10 cellular contexts compared by ENCODE assay signal in genomic region chr17:82645516-82645915, GRCh38. TPM values are rescaled to one million over a fixed set of nuclear protein-coding genes. Genes with fewer than 3 reads are reported as not detected.
DNase-seq lines count a peak whose midpoint lies in the region; ATAC-seq and TF ChIP-seq lines count a peak whose summit lies in the region.
"Had no signal": no experiment of that assay in that cellular context is flagged by ENCODE, and none has a peak within 500 bp of the region (broad histone marks: within the 10 kb centered on the region; RNA-seq: fewer than 3 reads in every experiment).

No MANE protein-coding gene starts in this region.

- CTCF ChIA-PET in activated CD4-positive, alpha-beta T cell treated with anti-CD3 and anti-CD28 coated beads, Interleukin-2, amount 10 ng/mL, durations not matched to agents 7 days and 5 days (lab: Charles Lee): no interaction called here
- CTCF ChIA-PET in OCI-LY7 (lab: Charles Lee; ENCODE audit: unreplicated experiment): no interaction called here

- H4K8ac ChIP-seq in trophoblast cell (ENCODE audit: low read depth, low read length): no peak overlapping the region

- H2AFZ ChIP-seq in OCI-LY7 (ENCODE audit: low read length) (no peak overlapping the region), trophoblast cell (ENCODE audit: insufficient read depth, low read length, poor library complexity) (no peak overlapping the region)

- no peaks in the 10 kb centered on the region for H3K27me3 Mint-ChIP-seq in activated CD4-positive, alpha-beta T cell treated with anti-CD3 and anti-CD28 coated beads, Interleukin-2, amount 10 ng/mL, durations not matched to agents 7 days and 5 days
- H3K27me3 Mint-ChIP-seq in chondrocyte (ENCODE audit: low read depth): no peaks in the 10 kb centered on the region

- H3K27ac Mint-ChIP-seq in activated CD4-positive, alpha-beta T cell treated with anti-CD3 and anti-CD28 coated beads, Interleukin-2, amount 10 ng/mL, durations not matched to agents 7 days and 5 days: no peak overlapping the region
- peak overlapping the region; percentile 6 for H3K27ac Mint-ChIP-seq in chondrocyte (ENCODE audit: unreplicated experiment)

- H3K27me3 ChIP-seq in trophoblast cell (ENCODE audit: insufficient read depth, low read length): no peaks in the 10 kb centered on the region
- H3K27me3 ChIP-seq: cardiac muscle cell had no signal

- H3K4me1 Mint-ChIP-seq in activated CD4-positive, alpha-beta T cell treated with anti-CD3 and anti-CD28 coated beads, Interleukin-2, amount 10 ng/mL, durations not matched to agents 7 days and 5 days: peaks cover 22% of the 10 kb centered on the region
- H3K4me1 Mint-ChIP-seq in chondrocyte (ENCODE audit: low read depth): peaks cover 21% of the 10 kb centered on the region

- H3K4me3 Mint-ChIP-seq in activated CD4-positive, alpha-beta T cell treated with anti-CD3 and anti-CD28 coated beads, Interleukin-2, amount 10 ng/mL, durations not matched to agents 7 days and 5 days: peak overlapping the region; percentile 81
- peak overlapping the region; percentile 36 for H3K4me3 Mint-ChIP-seq in chondrocyte (ENCODE audit: unreplicated experiment)

- no peak overlapping the region for H2BK5ac ChIP-seq in trophoblast cell (ENCODE audit: low read depth, low read length, poor library complexity)

- no TSS peak for BruUV-seq in OCI-LY7 (replicated peaks; lab: Mats Ljungman, UMichigan)

- H4K91ac ChIP-seq in trophoblast cell (ENCODE audit: low read depth, low read length): no peak overlapping the region

- H3K27ac ChIP-seq in OCI-LY7 (ENCODE audit: low read depth, low read length, poor library complexity, severe bottlenecking) (no peak overlapping the region), trophoblast cell (ENCODE audit: low read depth, low read length) (no peak overlapping the region)
- H3K27ac ChIP-seq: cardiac muscle cell had no signal

- DNase-seq in activated CD4-positive, alpha-beta T cell treated with anti-CD3 and anti-CD28 coated beads, Interleukin-2, amount 10 ng/mL, durations not matched to agents 7 days and 5 days: no peak
- no peak for DNase-seq in activated CD4-positive, alpha-beta T cell treated with anti-CD3 and anti-CD28 coated beads, Interleukin-2, amount 50 U/mL, for 1 hour
- no peak for DNase-seq in OCI-LY7 (ENCODE audit: low spot score)
- DNase-seq in chondrocyte (ENCODE audit: low spot score): no peak
- DNase-seq in trophoblast cell: no peak
- no peak for DNase-seq in stimulated activated CD4-positive, alpha-beta T cell treated with anti-CD3 and anti-CD28 coated beads, Interleukin-4, amount 100 ng/mL, for 1 hour
- DNase-seq in central memory CD4-positive, alpha-beta T cell: no peak
- DNase-seq: retina had no signal

- H3K4me2 ChIP-seq in OCI-LY7 (ENCODE audit: low read length): 0 out of 2 replicates have a peak overlapping the region, but pooled peaks have one; percentile 97
- H3K4me2 ChIP-seq in trophoblast cell (ENCODE audit: low read length): no peak overlapping the region

- H2AK5ac ChIP-seq in trophoblast cell (ENCODE audit: low read length): no peak overlapping the region

- H3K4me3 ChIP-seq in OCI-LY7 (ENCODE audit: low read depth, low read length, poor library complexity, severe bottlenecking) (no peak overlapping the region), trophoblast cell (ENCODE audit: low read depth, low read length) (no peak overlapping the region)
- H3K4me3 ChIP-seq: cardiac muscle cell had no signal

- peaks cover 21% of the 10 kb centered on the region for H3K36me3 Mint-ChIP-seq in activated CD4-positive, alpha-beta T cell treated with anti-CD3 and anti-CD28 coated beads, Interleukin-2, amount 10 ng/mL, durations not matched to agents 7 days and 5 days (ENCODE audit: low read depth)
- H3K36me3 Mint-ChIP-seq in chondrocyte (ENCODE audit: low read depth): peaks cover 4% of the 10 kb centered on the region

- no peak overlapping the region for H2BK12ac ChIP-seq in trophoblast cell (ENCODE audit: low read length)

- H4K20me1 ChIP-seq in OCI-LY7 (ENCODE audit: insufficient read depth, low read length): peaks cover 17% of the 10 kb centered on the region; the same call in 1 of the 2 replicates

- no peak for TF ChIP-seq CTCF in OCI-LY7 (conservative IDR thresholded peaks at IDR 0.05; ENCODE audit: low read length)
- TF ChIP-seq CTCF in chondrocyte (IDR thresholded peaks at IDR 0.05): no peak

- no peak overlapping the region for H3K18ac ChIP-seq in trophoblast cell (ENCODE audit: low read length)

- peaks cover 5% of the 10 kb centered on the region for H3K79me1 ChIP-seq in trophoblast cell (ENCODE audit: low read length)

- H3K23ac ChIP-seq in trophoblast cell (ENCODE audit: low read length): no peak overlapping the region

- H3K36me3 ChIP-seq in OCI-LY7 (ENCODE audit: insufficient read depth, low read length): peaks cover 56% of the 10 kb centered on the region
- H3K36me3 ChIP-seq in trophoblast cell (ENCODE audit: control insufficient read depth in 1 of 2, insufficient read depth in 2 of 2, low read length in 2 of 2): peaks cover 28% of the 10 kb centered on the region in 2 experiments

- WGBS in trophoblast cell (ENCODE audit: extremely low coverage, insufficient coverage, insufficient read length): no CpG with 5 or more reads among the region's 4 CpGs

- intact Hi-C loops in OCI-LY7 (cut with micrococcal nuclease; ENCODE audit: unreplicated experiment): loop anchor here (5.0 kb wide), 1 partner anchor 72 kb away; the partner anchor contains the start of gene FN3KRP

- H3K79me2 ChIP-seq in OCI-LY7 (ENCODE audit: insufficient read depth, low read depth, low read length) (peaks cover 74% of the 10 kb centered on the region), trophoblast cell (ENCODE audit: control insufficient read depth, insufficient read depth, low read length, poor library complexity) (peaks cover 17% of the 10 kb centered on the region)

- no peak for ATAC-seq in HG02885 (IDR thresholded peaks at IDR 0.05; ENCODE audit: poor library complexity, unreplicated experiment)

- no peak overlapping the region for H2BK120ac ChIP-seq in trophoblast cell (ENCODE audit: insufficient read depth, low read length, poor library complexity)

- no peak overlapping the region for H3K14ac ChIP-seq in trophoblast cell (ENCODE audit: low read length)

- H3K4ac ChIP-seq in trophoblast cell (ENCODE audit: low read depth, low read length): peak overlapping the region; percentile 76

- H3K9ac ChIP-seq in trophoblast cell (ENCODE audit: low read length): no peak overlapping the region

- peaks cover 14% of the 10 kb centered on the region for H3K4me1 ChIP-seq in OCI-LY7 (ENCODE audit: insufficient read depth, low read length, poor library complexity, severe bottlenecking)
- H3K4me1 ChIP-seq in trophoblast cell (ENCODE audit: control insufficient read depth in 1 of 2, insufficient read depth in 2 of 2, low read length in 2 of 2): peaks cover 0 to 9% of the 10 kb centered on the region in 2 experiments

- no peaks in the 10 kb centered on the region for H3K9me2 ChIP-seq in OCI-LY7 (ENCODE audit: insufficient read depth, low read length)

- POLR2A ChIA-PET in activated CD4-positive, alpha-beta T cell treated with anti-CD3 and anti-CD28 coated beads, Interleukin-2, amount 10 ng/mL, durations not matched to agents 7 days and 5 days (lab: Charles Lee): no interaction called here
- POLR2A ChIA-PET in OCI-LY7 (lab: Charles Lee): no interaction called here

- H4K12ac ChIP-seq in trophoblast cell (ENCODE audit: low read depth, low read length): no peak overlapping the region

- H3K9me3 ChIP-seq in OCI-LY7 (ENCODE audit: low read length) (no peaks in the 10 kb centered on the region), trophoblast cell (ENCODE audit: insufficient read depth, low read depth, low read length) (no peaks in the 10 kb centered on the region)

- H3K9me3 Mint-ChIP-seq in activated CD4-positive, alpha-beta T cell treated with anti-CD3 and anti-CD28 coated beads, Interleukin-2, amount 10 ng/mL, durations not matched to agents 7 days and 5 days: no peaks in the 10 kb centered on the region
- H3K9me3 Mint-ChIP-seq in chondrocyte (ENCODE audit: low read depth): no peaks in the 10 kb centered on the region

RNA-seq across cellular contexts. Expression of gene WDR45B, which starts 2.7 kb away (rescaled TPM):
- 10 to 100 TPM; 33.5 to 36.4 TPM for total RNA-seq in activated CD4-positive, alpha-beta T cell treated with anti-CD3 and anti-CD28 coated beads, Interleukin-2, amount 10 ng/mL, durations not matched to agents 7 days and 5 days
- total RNA-seq in OCI-LY7 (2014; rRNA removed; shearing (Covaris generic)): 59.0 and 61.7 TPM in 2 replicates
- total RNA-seq in OCI-LY7 (2022) (78.9 and 81.9 TPM in 2 replicates), chondrocyte (60.4 to 70.0 TPM (median 67.8 TPM) in 3 replicates)
- polyA plus RNA-seq in trophoblast cell (2013): 69.9 and 72.0 TPM in 2 replicates

RNA-seq across cellular contexts. Expression of gene RAB40B, which starts 53.0 kb away (rescaled TPM):
- total RNA-seq in activated CD4-positive, alpha-beta T cell treated with anti-CD3 and anti-CD28 coated beads, Interleukin-2, amount 10 ng/mL, durations not matched to agents 7 days and 5 days: 1 to 10 TPM; 1.7 to 2.2 TPM
- 10.1 and 22.1 TPM in 2 replicates for total RNA-seq in OCI-LY7 (2014; rRNA removed; shearing (Covaris generic))
- total RNA-seq in OCI-LY7 (2022): 20.7 and 21.4 TPM in 2 replicates
- total RNA-seq in chondrocyte: 16.7 to 20.0 TPM (median 20.0 TPM) in 3 replicates
- 3.4 and 3.7 TPM in 2 replicates for polyA plus RNA-seq in trophoblast cell (2013)
